In the genomic region with DNA sequence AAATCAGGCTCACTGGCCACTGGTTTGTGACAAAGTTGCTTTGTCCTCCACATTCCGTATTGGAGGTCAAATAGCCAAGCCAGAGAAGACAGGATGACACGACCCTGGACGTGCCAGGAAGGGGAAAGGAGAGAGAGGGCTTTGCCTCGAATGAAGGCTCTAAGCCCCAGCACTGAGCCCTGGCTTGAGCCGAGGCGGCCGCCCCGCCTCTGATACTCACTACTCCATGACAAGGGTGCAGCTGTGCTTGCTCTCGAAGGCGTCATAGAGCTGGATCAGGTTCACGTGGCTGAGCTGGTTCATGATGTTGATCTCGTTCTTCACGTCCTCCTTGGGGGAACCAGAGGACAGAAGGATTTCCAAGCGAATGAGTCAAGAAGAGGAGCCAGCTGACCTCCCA, we compare ENCODE assay signal across 20 cellular contexts. TPM values are rescaled to one million over a fixed set of nuclear protein-coding genes. Genes with fewer than 3 reads are reported as not detected.
DNase-seq lines count a peak whose midpoint lies in the region; ATAC-seq and TF ChIP-seq lines count a peak whose summit lies in the region.
"Had no signal": no experiment of that assay in that cellular context is flagged by ENCODE, and none has a peak within 500 bp of the region (broad histone marks: within the 10 kb centered on the region; RNA-seq: fewer than 3 reads in every experiment).

No MANE protein-coding gene starts in this region.

- H3K36me3 ChIP-seq in gastrocnemius medialis: no peaks in the 10 kb centered on the region
- H3K36me3 ChIP-seq: MG63 had no signal

- no peak overlapping the region for H3K4me3 ChIP-seq in right cardiac atrium (ENCODE audit: low read length)
- H3K4me3 ChIP-seq in gastrocnemius medialis: no peak overlapping the region
- H3K4me3 ChIP-seq: A549, MG63, PC-9 had no signal

- WGBS in right cardiac atrium: 71% methylated on average over 14 of the region's 14 CpGs

- TF ChIP-seq POLR2A in gastrocnemius medialis (IDR thresholded peaks at IDR 0.05): no peak

- intact Hi-C loops in right cardiac atrium (cut with DNase I): no loop called here
- intact Hi-C loops in gastrocnemius medialis (cut with DNase I; ENCODE audit: low total_unique reads): no loop called here

- DNase-seq in HT1080 (ENCODE audit: low read depth): peak; percentile 18
- no peak for DNase-seq in right cardiac atrium
- DNase-seq in gastrocnemius medialis: no peak
- DNase-seq in NCI-H82 (lab: John Stamatoyannopoulos, UW): no peak
- no peak for DNase-seq in LoVo (ENCODE audit: low spot score)
- no peak for DNase-seq in ureter (ENCODE audit: low spot score)
- DNase-seq in islet precursor cell: no peak
- DNase-seq: CD4-positive, CD25-positive, alpha-beta regulatory T cell; EL; GF-D8; Kasumi-1; MG63; NCI-H1417 treated with DMSO at 0.1 percent for 48 hours; NCI-H187 treated with DMSO at 0.1 percent for 48 hours; NCI-H510A; PC-9; RPMI8226; SIG-M5 had no signal

- H3K27me3 ChIP-seq in right cardiac atrium (ENCODE audit: control insufficient read depth, insufficient read depth) (no peaks in the 10 kb centered on the region), gastrocnemius medialis (no peaks in the 10 kb centered on the region)
- H3K27me3 ChIP-seq: MG63 had no signal

- H3K9me3 ChIP-seq in right cardiac atrium (ENCODE audit: control insufficient read depth, low read length): no peaks in the 10 kb centered on the region
- no peaks in the 10 kb centered on the region for H3K9me3 ChIP-seq in gastrocnemius medialis
- H3K9me3 ChIP-seq: MG63 had no signal

- H3K27ac ChIP-seq in right cardiac atrium (ENCODE audit: low read length) (peak overlapping the region; percentile 48), gastrocnemius medialis (peak overlapping the region; percentile 20 to 74 (median 46))
- H3K27ac ChIP-seq: A549, PC-9 had no signal

- H3K4me1 ChIP-seq in right cardiac atrium (ENCODE audit: control insufficient read depth, insufficient read depth, low read length) (no peaks in the 10 kb centered on the region), gastrocnemius medialis (no peaks in the 10 kb centered on the region)
- H3K4me1 ChIP-seq: A549 had no signal

- in situ Hi-C loops in gastrocnemius medialis (cut with MboI; ENCODE audit: low sequenced_read_pairs in 4 of 4): no loop called here

- ATAC-seq in esophagus mucosa (peak; percentile 53), right cardiac atrium (no peak), gastrocnemius medialis (peak; percentile 41 to 72)
- ATAC-seq: A549 had no signal

- no peak for TF ChIP-seq CTCF in gastrocnemius medialis (IDR thresholded peaks at IDR 0.05 in 4 of 5, conservative IDR thresholded peaks at IDR 0.05 in 1 of 5)

RNA-seq across cellular contexts. Expression of gene MYLK3, which starts 19.3 kb away (rescaled TPM):
- total RNA-seq in HT1080 (2014; rRNA removed; shearing (Covaris generic)): 0.17 and 0.19 TPM in 2 replicates
- 0.09 and 0.11 TPM in 2 replicates for polyA plus RNA-seq in HT1080 (2015; cell fraction: cytosol; rRNA removed)
- polyA plus RNA-seq in HT1080 (2015; cell fraction: nucleus; rRNA removed): 0.07 and 0.22 TPM in 2 replicates
- total RNA-seq in esophagus mucosa: 0.08 TPM
- 100 to 1,000 TPM; 285 to 543 (median 321) TPM for total RNA-seq in right cardiac atrium
- 143 TPM for polyA plus RNA-seq in right cardiac atrium
- 1 to 10 TPM; 2.4 to 9.2 (median 5.2) TPM for total RNA-seq in gastrocnemius medialis
- total RNA-seq in ureter: 0.44 TPM
- total RNA-seq: CD4-positive, CD25-positive, alpha-beta regulatory T cell had no signal
- polyA plus RNA-seq: CD4-positive, CD25-positive, alpha-beta regulatory T cell had no signal

RNA-seq across cellular contexts. Expression of gene ORC6, which starts 39.3 kb away (rescaled TPM):
- total RNA-seq in HT1080 (2014; rRNA removed; shearing (Covaris generic)): 44.9 and 47.7 TPM in 2 replicates
- 32.1 and 33.9 TPM in 2 replicates for polyA plus RNA-seq in HT1080 (2015; cell fraction: cytosol; rRNA removed)
- 34.1 and 35.6 TPM in 2 replicates for polyA plus RNA-seq in HT1080 (2015; cell fraction: nucleus; rRNA removed)
- total RNA-seq in esophagus mucosa (7.2 TPM), right cardiac atrium (1 to 10 TPM; 2.5 to 7.2 (median 4.6) TPM), gastrocnemius medialis (1 to 10 TPM in 3 of 4 donors, under 1 TPM in 1; 0.40 to 5.7 (median 1.2) TPM), ureter (4.3 TPM)
- 3.1 TPM for polyA plus RNA-seq in right cardiac atrium

RNA-seq across cellular contexts. Expression of gene VPS35, which starts 39.8 kb away (rescaled TPM):
- total RNA-seq in HT1080 (2014; rRNA removed; shearing (Covaris generic)): 58.9 and 66.1 TPM in 2 replicates
- polyA plus RNA-seq in HT1080 (2015; cell fraction: cytosol; rRNA removed): 83.8 and 86.1 TPM in 2 replicates
- polyA plus RNA-seq in HT1080 (2015; cell fraction: nucleus; rRNA removed): 125 and 142 TPM in 2 replicates
- total RNA-seq in esophagus mucosa (71.8 TPM), right cardiac atrium (10 to 100 TPM; 77.5 to 94.2 (median 84.9) TPM), gastrocnemius medialis (10 to 100 TPM; 30.0 to 60.1 (median 41.4) TPM), ureter (118 TPM)
- polyA plus RNA-seq in right cardiac atrium: 26.7 TPM

Comparison
In these comparisons a context has a peak if more than half of its experiments do, and no peak if none do; other contexts are left out.
1. ATAC-seq: peak in esophagus mucosa (single experiment) and gastrocnemius medialis (2 of 2); none in right cardiac atrium (0 of 2).
2. RNA of gene MYLK3, which starts 19.3 kb away (total RNA-seq): 285 to 543 TPM in right cardiac atrium; 2.4 to 9.2 TPM in gastrocnemius medialis, 0.44 TPM in ureter (single experiment), 0.17 to 0.19 TPM in HT1080 and 0.08 TPM in esophagus mucosa (single experiment); every median in the first group is over 10 times any median in the second.